Comparison of ENCODE assay signal across 8 cellular contexts in genomic region chr17:65055280-65055707, GRCh38. TPM values are rescaled to one million over a fixed set of nuclear protein-coding genes. Genes with fewer than 3 reads are reported as not detected.
DNase-seq lines count a peak whose midpoint lies in the region; ATAC-seq, FAIRE-seq and TF ChIP-seq lines count a peak whose summit lies in the region.

No MANE protein-coding gene starts in this region.

- H3K9me3 ChIP-seq in esophagus muscularis mucosa: no peaks in the 10 kb centered on the region

- ATAC-seq in HG02884 (IDR thresholded peaks at IDR 0.05; ENCODE audit: unreplicated experiment): no peak

- in situ Hi-C loops in SK-MEL-5 (cut with HindIII; ENCODE audit: low pct_unique_long_range_greater_than_20kb, low sequenced_read_pairs): no loop called here
- in situ Hi-C loops in KBM-7 (cut with MboI; ENCODE audit: low pct_unique_long_range_greater_than_20kb, low sequenced_read_pairs): no loop called here

- H3K36me3 ChIP-seq in esophagus muscularis mucosa: peaks cover 9 to 33% (median 20%) of the 10 kb centered on the region in 4 donors

- DNase-seq in Calu3 (no peak), H54 (ENCODE audit: insufficient read length, low spot score) (no peak), SK-MEL-5 (ENCODE audit: low read depth, low spot score) (peak; percentile 45), esophagus muscularis mucosa (ENCODE audit: extremely low spot score) (no peak), pons (ENCODE audit: low spot score) (peak; percentile 68), KBM-7 (no peak), erythroblast (lab: John Stamatoyannopoulos, UW) (no peak)

- peak overlapping the region; percentile 85 for H3K4me3 Mint-ChIP-seq in Calu3 (ENCODE audit: low read depth, unreplicated experiment)

- BruUV-seq in Calu3 (replicated peaks; lab: Mats Ljungman, UMichigan): TSS peak; percentile 21

- peaks cover 45% of the 10 kb centered on the region for H3K36me3 Mint-ChIP-seq in Calu3 (ENCODE audit: insufficient read depth, unreplicated experiment)

- H3K27me3 ChIP-seq in esophagus muscularis mucosa: no peaks in the 10 kb centered on the region

- TF ChIP-seq POLR2A in H54 (IDR thresholded peaks at IDR 0.05; ENCODE audit: low read depth, low read length) (no peak), esophagus muscularis mucosa (IDR thresholded peaks at IDR 0.05; ENCODE audit: low read depth) (no peak), erythroblast (IDR thresholded peaks at IDR 0.05; ENCODE audit: low read length) (no peak)

- FAIRE-seq in H54 (lab: Jason Lieb, UNC): peak; percentile 27

- WGBS in esophagus muscularis mucosa: 4% methylated on average over 7 of the region's 7 CpGs

- CTCF ChIA-PET in Calu3 (lab: Charles Lee): interaction anchor here (0.6 kb wide), 1 partner anchor 103 kb away, joined by 6 read pairs; no protein-coding TSS in a partner anchor

- H3K4me1 Mint-ChIP-seq in Calu3 (ENCODE audit: low read depth, unreplicated experiment): peaks cover 8% of the 10 kb centered on the region

- intact Hi-C loops in Calu3 (cut with micrococcal nuclease; ENCODE audit: unreplicated experiment): no loop called here
- intact Hi-C loops in esophagus muscularis mucosa (cut with DNase I): loop anchor here (5.0 kb wide), 1 partner anchor 78 kb away; no protein-coding TSS in a partner anchor

- no peaks in the 10 kb centered on the region for H3K9me3 Mint-ChIP-seq in Calu3 (ENCODE audit: low read depth, unreplicated experiment)

- no peaks in the 10 kb centered on the region for H3K27me3 Mint-ChIP-seq in Calu3 (ENCODE audit: unreplicated experiment)

- H3K4me3 ChIP-seq in esophagus muscularis mucosa: peak overlapping the region; percentile 91 to 95 (median 93)

- peaks cover 35 to 69% (median 62%) of the 10 kb centered on the region in 4 donors for H3K4me1 ChIP-seq in esophagus muscularis mucosa

- peak overlapping the region; percentile 74 for H3K27ac Mint-ChIP-seq in Calu3 (ENCODE audit: unreplicated experiment)

- TF ChIP-seq CTCF in Calu3 (IDR thresholded peaks at IDR 0.05; ENCODE audit: unreplicated experiment) (no peak), esophagus muscularis mucosa (IDR thresholded peaks at IDR 0.05) (no peak)

- peak overlapping the region; percentile 97 to 100 (median 99) for H3K27ac ChIP-seq in esophagus muscularis mucosa (replicated peaks in 1 of 4)

- TF ChIP-seq EP300 in esophagus muscularis mucosa (IDR thresholded peaks at IDR 0.05): no peak

RNA-seq across cellular contexts. Expression of gene GNA13, which starts 1.2 kb away (rescaled TPM):
- total RNA-seq in Calu3 (2022): 15.7 and 18.2 TPM in 2 replicates
- 130 and 134 TPM in 2 replicates for total RNA-seq in SK-MEL-5 (2014; rRNA removed; shearing (Covaris generic))
- 70.0 and 101 TPM in 2 replicates for polyA plus RNA-seq in SK-MEL-5 (2015; cell fraction: cytosol; rRNA removed)
- polyA plus RNA-seq in SK-MEL-5 (2015; cell fraction: nucleus; rRNA removed): 65.2 and 66.8 TPM in 2 replicates
- 10 to 100 TPM; 54.2 to 79.6 (median 69.2) TPM for total RNA-seq in esophagus muscularis mucosa

Comparison
In these comparisons a context has a peak if more than half of its experiments do, and no peak if none do; other contexts are left out.
1. DNase-seq: peak in SK-MEL-5 (single experiment) and pons (single experiment); none in Calu3 (single experiment), H54 (single experiment), esophagus muscularis mucosa (single experiment), KBM-7 (single experiment) and erythroblast (0 of 2).